ENCODE assay signal across 13 cellular contexts in the genomic region with DNA sequence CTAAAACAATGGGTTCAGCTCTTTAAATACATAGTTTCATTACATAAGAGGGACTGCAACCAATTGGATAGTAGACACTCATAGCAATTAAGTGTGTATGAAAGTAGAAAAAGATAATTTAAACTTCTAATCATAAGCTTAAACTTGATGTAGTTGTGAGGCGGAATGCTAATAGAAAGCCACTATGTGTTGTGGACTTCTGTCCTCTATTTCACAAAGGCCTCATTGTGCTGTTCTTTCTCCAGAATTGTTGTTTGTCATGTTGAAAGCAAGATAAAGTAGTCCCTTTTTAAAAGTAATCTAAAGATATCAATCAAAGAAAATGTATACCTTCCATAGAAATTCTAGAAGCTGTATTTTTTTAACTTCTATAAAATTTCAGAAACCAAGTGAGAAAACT.
DNase-seq lines count a peak whose midpoint lies in the region; ATAC-seq, FAIRE-seq and TF ChIP-seq lines count a peak whose summit lies in the region.
"Had no signal": no experiment of that assay in that cellular context is flagged by ENCODE, and none has a peak within 500 bp of the region (broad histone marks: within the 10 kb centered on the region; RNA-seq: fewer than 3 reads in every experiment).

No MANE protein-coding gene starts in this region.

- no peak for ATAC-seq in HepG2
- ATAC-seq in GM21423 (IDR thresholded peaks at IDR 0.05; ENCODE audit: unreplicated experiment): no peak
- ATAC-seq: A549; CD8-positive, alpha-beta T cell had no signal

- in situ Hi-C loops in HepG2 (cut with HindIII; ENCODE audit: extremely low pct_ligation_motif_present, low pct_unique_long_range_greater_than_20kb): no loop called here

- no peaks in the 10 kb centered on the region for H3K27me3 ChIP-seq in HepG2 (ENCODE audit: control insufficient read depth in 1 of 2, insufficient read depth in 2 of 2, low read length in 2 of 2)

- no peak overlapping the region for H3K9ac ChIP-seq in HepG2 (ENCODE audit: insufficient read depth, low read depth, low read length)

- H3K9me3 ChIP-seq in HepG2 (ENCODE audit: low read length): no peaks in the 10 kb centered on the region
- H3K9me3 ChIP-seq: A549, Caco-2, HAP-1 had no signal

- CTCF ChIA-PET in HepG2 (lab: Yijun Ruan, JAX; ENCODE audit: low intra/inter-chr PET ratio, low total read pairs): no interaction called here

- no peak for TF ChIP-seq CTCF in HepG2 (CRISPR knock-in tag; IDR thresholded peaks at IDR 0.05)

- no peak overlapping the region for H3K27ac ChIP-seq in HepG2 (ENCODE audit: extremely low read length, insufficient read depth, low read length)
- H3K27ac ChIP-seq: A549 had no signal

- intact Hi-C loops in HepG2 (cut with micrococcal nuclease; ENCODE audit: unreplicated experiment): no loop called here

- POLR2A ChIA-PET in HepG2 (lab: Yijun Ruan, JAX): no interaction called here

- FAIRE-seq in colon (lab: Jason Lieb, UNC): peak; percentile 85
- FAIRE-seq in HepG2 (lab: Jason Lieb, UNC): no peak
- FAIRE-seq: GM12891, H1 had no signal

- no peak overlapping the region for H3K4me3 ChIP-seq in HepG2 (replicated peaks in 1 of 3; ENCODE audit: insufficient read depth in 1 of 3, low read depth in 2 of 3, low read length in 3 of 3)
- H3K4me3 ChIP-seq: A549, HAP-1 had no signal

- no peak for TF ChIP-seq POLR2A in HepG2 (IDR thresholded peaks at IDR 0.05; ENCODE audit: insufficient read depth in 1 of 2, low read depth in 2 of 2, low read length in 2 of 2)

- 0% methylated on average over 1 of the region's 1 CpG for WGBS in HepG2 (ENCODE audit: low lambda C conversion rate)

- no peaks in the 10 kb centered on the region for H4K20me1 ChIP-seq in HepG2 (ENCODE audit: insufficient read depth, low read length)

- H2AFZ ChIP-seq in HepG2 (ENCODE audit: low read length): no peak overlapping the region

- BruUV-seq in HepG2 (replicated peaks; lab: Mats Ljungman, UMichigan): no TSS peak

- no peak overlapping the region for H3K4me2 ChIP-seq in HepG2 (ENCODE audit: low read depth, low read length)
- H3K4me2 ChIP-seq: A549 had no signal

- H3K36me3 ChIP-seq in HepG2 (replicated peaks in 1 of 2; ENCODE audit: control insufficient read depth in 1 of 2, insufficient read depth in 2 of 2, low read length in 2 of 2): no peaks in the 10 kb centered on the region
- H3K36me3 ChIP-seq: HAP-1 had no signal

- TF ChIP-seq EP300 in HepG2 (IDR thresholded peaks at IDR 0.05; ENCODE audit: low read depth in 2 of 2, low read length in 2 of 2) (no peak), HepG2 (CRISPR knock-in tag; IDR thresholded peaks at IDR 0.05; ENCODE audit: borderline replicate concordance) (no peak)

- no peak for TF ChIP-seq RAD21 in HepG2 (CRISPR knock-in tag; IDR thresholded peaks at IDR 0.05)

- H3K79me2 ChIP-seq in HepG2 (ENCODE audit: insufficient read depth, low read length): no peaks in the 10 kb centered on the region

- H3K4me1 ChIP-seq in HepG2 (ENCODE audit: insufficient read depth, low read length): no peaks in the 10 kb centered on the region
- H3K4me1 ChIP-seq: A549, Caco-2, HAP-1 had no signal

- DNase-seq in HepG2 (ENCODE audit: low spot score): peak; percentile 0
- DNase-seq in pons (ENCODE audit: low spot score): peak; percentile 61
- DNase-seq in GF-D8 (lab: John Stamatoyannopoulos, UW): no peak
- DNase-seq in ureter (ENCODE audit: low spot score): no peak
- no peak for DNase-seq in DMS153 (lab: John Stamatoyannopoulos, UW)
- DNase-seq: Caco-2; CD8-positive, alpha-beta T cell had no signal

TF ChIP-seq in HepG2, 621 proteins besides CTCF, POLR2A, EP300 and RAD21:
- TF ChIP-seq ZNF230 (CRISPR knock-in tag; IDR thresholded peaks at IDR 0.05): no peak
- TF ChIP-seq, protein P1, sequence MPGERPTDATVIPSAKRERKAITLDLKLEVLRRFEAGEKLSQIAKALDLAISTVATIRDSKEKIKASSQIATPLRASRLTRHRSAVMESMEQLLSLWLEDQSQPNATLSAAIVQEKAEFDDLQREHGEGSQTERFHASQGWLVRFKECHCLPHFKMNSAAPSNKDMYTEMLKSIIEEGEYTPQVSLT (CRISPR knock-in tag; IDR thresholded peaks at IDR 0.05; ENCODE audit: borderline replicate concordance, low read depth): no peak
- TF ChIP-seq, protein P2, sequence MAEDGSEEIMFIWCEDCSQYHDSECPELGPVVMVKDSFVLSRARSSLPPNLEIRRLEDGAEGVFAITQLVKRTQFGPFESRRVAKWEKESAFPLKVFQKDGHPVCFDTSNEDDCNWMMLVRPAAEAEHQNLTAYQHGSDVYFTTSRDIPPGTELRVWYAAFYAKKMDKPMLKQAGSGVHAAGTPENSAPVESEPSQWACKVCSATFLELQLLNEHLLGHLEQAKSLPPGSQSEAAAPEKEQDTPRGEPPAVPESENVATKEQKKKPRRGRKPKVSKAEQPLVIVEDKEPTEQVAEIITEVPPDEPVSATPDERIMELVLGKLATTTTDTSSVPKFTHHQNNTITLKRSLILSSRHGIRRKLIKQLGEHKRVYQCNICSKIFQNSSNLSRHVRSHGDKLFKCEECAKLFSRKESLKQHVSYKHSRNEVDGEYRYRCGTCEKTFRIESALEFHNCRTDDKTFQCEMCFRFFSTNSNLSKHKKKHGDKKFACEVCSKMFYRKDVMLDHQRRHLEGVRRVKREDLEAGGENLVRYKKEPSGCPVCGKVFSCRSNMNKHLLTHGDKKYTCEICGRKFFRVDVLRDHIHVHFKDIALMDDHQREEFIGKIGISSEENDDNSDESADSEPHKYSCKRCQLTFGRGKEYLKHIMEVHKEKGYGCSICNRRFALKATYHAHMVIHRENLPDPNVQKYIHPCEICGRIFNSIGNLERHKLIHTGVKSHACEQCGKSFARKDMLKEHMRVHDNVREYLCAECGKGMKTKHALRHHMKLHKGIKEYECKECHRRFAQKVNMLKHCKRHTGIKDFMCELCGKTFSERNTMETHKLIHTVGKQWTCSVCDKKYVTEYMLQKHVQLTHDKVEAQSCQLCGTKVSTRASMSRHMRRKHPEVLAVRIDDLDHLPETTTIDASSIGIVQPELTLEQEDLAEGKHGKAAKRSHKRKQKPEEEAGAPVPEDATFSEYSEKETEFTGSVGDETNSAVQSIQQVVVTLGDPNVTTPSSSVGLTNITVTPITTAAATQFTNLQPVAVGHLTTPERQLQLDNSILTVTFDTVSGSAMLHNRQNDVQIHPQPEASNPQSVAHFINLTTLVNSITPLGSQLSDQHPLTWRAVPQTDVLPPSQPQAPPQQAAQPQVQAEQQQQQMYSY (CRISPR knock-in tag; IDR thresholded peaks at IDR 0.05): no peak
- TF ChIP-seq ZSCAN21 (CRISPR knock-in tag; IDR thresholded peaks at IDR 0.05; ENCODE audit: borderline replicate concordance): no peak
- no peak for TF ChIP-seq ZNF382 (CRISPR knock-in tag; IDR thresholded peaks at IDR 0.05; ENCODE audit: borderline replicate concordance)
- no peak for TF ChIP-seq ZNF589 (CRISPR knock-in tag; conservative IDR thresholded peaks at IDR 0.05)
- no peak for TF ChIP-seq MEIS1 (CRISPR knock-in tag; IDR thresholded peaks at IDR 0.05; ENCODE audit: borderline replicate concordance)

Comparison
In these comparisons a context has a peak if more than half of its experiments do, and no peak if none do; other contexts are left out.
1. DNase-seq: peak in HepG2 (single experiment) and pons (single experiment); none in GF-D8 (single experiment), ureter (single experiment) and DMS153 (single experiment).